Comparison of ENCODE assay signal across 8 cellular contexts in the genomic region with DNA sequence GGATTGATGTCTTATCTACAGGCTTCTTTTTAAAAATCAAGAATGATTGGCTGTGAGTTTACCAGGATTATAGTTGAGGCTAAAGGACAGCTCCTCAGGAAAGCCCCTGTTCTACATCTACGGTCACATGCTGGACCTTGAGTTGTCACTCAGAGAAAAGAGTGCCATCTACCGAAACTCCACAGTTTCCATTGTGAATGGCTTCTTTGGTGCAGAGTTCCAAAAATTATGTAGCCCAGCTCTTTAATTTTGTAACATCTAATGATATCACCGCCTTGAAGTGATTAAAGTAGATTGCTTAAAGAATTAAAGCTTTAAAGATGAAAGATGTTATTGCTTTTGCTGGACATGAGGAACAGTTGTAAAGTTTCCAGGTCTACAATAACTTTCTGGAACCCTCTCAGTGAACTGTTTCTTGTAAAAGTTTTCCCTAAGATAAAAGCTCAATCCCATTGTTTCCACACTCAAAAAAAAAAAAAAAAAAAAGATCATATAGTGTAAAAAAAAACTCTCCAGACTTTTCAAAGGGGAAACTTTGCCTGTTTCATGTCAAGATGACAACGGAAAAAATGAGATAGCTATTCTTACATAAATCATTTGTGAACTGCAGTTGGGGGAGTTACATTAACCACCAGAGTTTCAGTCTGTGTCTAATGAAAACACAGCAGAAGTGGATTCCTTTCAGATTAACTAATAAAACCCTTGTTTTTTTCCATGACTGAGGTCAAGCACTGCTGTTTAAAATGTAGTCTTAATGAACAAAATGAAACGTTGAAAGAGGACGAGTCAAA. TPM values are rescaled to one million over a fixed set of nuclear protein-coding genes. Genes with fewer than 3 reads are reported as not detected.
DNase-seq lines count a peak whose midpoint lies in the region; ATAC-seq and TF ChIP-seq lines count a peak whose summit lies in the region.

No MANE protein-coding gene starts in this region.

- 25 to 34% (median 27%) methylated on average over 6 of the region's 6 CpGs for WGBS in heart left ventricle, 4 donors

- H3K4me3 ChIP-seq in SJCRH30, result peak overlapping the region; percentile 21
- H3K4me3 ChIP-seq in heart left ventricle, result peak overlapping the region in 10 of 12 donors; percentile 7 to 70 (median 56)

- H3K9me3 ChIP-seq in SJCRH30 (replicated peaks), result no peaks in the 10 kb centered on the region
- no peaks in the 10 kb centered on the region for H3K9me3 ChIP-seq in heart left ventricle

- CTCF ChIA-PET in activated naive CD4-positive, alpha-beta T cell treated with anti-CD3 and anti-CD28 coated beads, Interleukin-2, amount 10 ng/mL, durations not matched to agents 7 days and 5 days (lab: Charles Lee), result interaction anchor here (0.9 kb wide), 1 partner anchor 452 kb away, joined by 4 read pairs; no protein-coding TSS in a partner anchor

- H3K27me3 ChIP-seq in SJCRH30 (no peaks in the 10 kb centered on the region), heart left ventricle (no peaks in the 10 kb centered on the region)

- H3K36me3 Mint-ChIP-seq in activated naive CD4-positive, alpha-beta T cell treated with anti-CD3 and anti-CD28 coated beads, Interleukin-2, amount 50 U/mL, for 24 hours, result no peaks in the 10 kb centered on the region
- no peaks in the 10 kb centered on the region for H3K36me3 Mint-ChIP-seq in activated naive CD4-positive, alpha-beta T cell treated with anti-CD3 and anti-CD28 coated beads, Interleukin-2, amount 10 ng/mL, durations not matched to agents 7 days and 5 days
- H3K36me3 Mint-ChIP-seq in stimulated activated effector memory CD8-positive, alpha-beta T cell treated with anti-CD3 and anti-CD28 coated beads, Interleukin-12 subunit alpha, Interleukin-12 subunit beta, amount 100 ng/mL, for 72 hours, result no peaks in the 10 kb centered on the region

- DNase-seq in activated naive CD4-positive, alpha-beta T cell treated with anti-CD3 and anti-CD28 coated beads, Interleukin-2, amount 10 ng/mL, durations not matched to agents 7 days and 5 days, result no peak
- DNase-seq in SJCRH30, result peak; percentile 18 to 68
- DNase-seq in heart left ventricle, result peak in 1 of 5 donors; percentile 17
- DNase-seq in stimulated activated effector memory CD8-positive, alpha-beta T cell treated with anti-CD3 and anti-CD28 coated beads, Interleukin-12 subunit alpha, Interleukin-12 subunit beta, amount 100 ng/mL, for 72 hours (ENCODE audit: low spot score in 2 of 2), result no peak
- DNase-seq in NCI-H146 treated with DMSO at 0.1 percent for 48 hours (lab: John Stamatoyannopoulos, UW; ENCODE audit: unreplicated experiment), result no peak
- no peak for DNase-seq in GOT3 (lab: John Stamatoyannopoulos, UW)

- H3K27me3 Mint-ChIP-seq in activated naive CD4-positive, alpha-beta T cell treated with anti-CD3 and anti-CD28 coated beads, Interleukin-2, amount 50 U/mL, for 24 hours, result no peaks in the 10 kb centered on the region
- peaks cover 3% of the 10 kb centered on the region for H3K27me3 Mint-ChIP-seq in activated naive CD4-positive, alpha-beta T cell treated with anti-CD3 and anti-CD28 coated beads, Interleukin-2, amount 10 ng/mL, durations not matched to agents 7 days and 5 days

- ATAC-seq in HG02885 (IDR thresholded peaks at IDR 0.05; ENCODE audit: poor library complexity, unreplicated experiment) (peak; percentile 89), heart left ventricle (peak; percentile 53 to 65 (median 60))
- ATAC-seq in stimulated activated effector memory CD8-positive, alpha-beta T cell treated with anti-CD3 and anti-CD28 coated beads, Interleukin-12 subunit alpha, Interleukin-12 subunit beta, amount 100 ng/mL, for 72 hours, result peak; percentile 70

- H3K27ac Mint-ChIP-seq in activated naive CD4-positive, alpha-beta T cell treated with anti-CD3 and anti-CD28 coated beads, Interleukin-2, amount 50 U/mL, for 24 hours, result peak overlapping the region; percentile 87
- H3K27ac Mint-ChIP-seq in activated naive CD4-positive, alpha-beta T cell treated with anti-CD3 and anti-CD28 coated beads, Interleukin-2, amount 10 ng/mL, durations not matched to agents 7 days and 5 days, result no peak overlapping the region
- peak overlapping the region; percentile 12 for H3K27ac Mint-ChIP-seq in stimulated activated effector memory CD8-positive, alpha-beta T cell treated with anti-CD3 and anti-CD28 coated beads, Interleukin-12 subunit alpha, Interleukin-12 subunit beta, amount 100 ng/mL, for 72 hours

- H3K4me1 Mint-ChIP-seq in activated naive CD4-positive, alpha-beta T cell treated with anti-CD3 and anti-CD28 coated beads, Interleukin-2, amount 50 U/mL, for 24 hours, result peaks cover 13% of the 10 kb centered on the region
- no peaks in the 10 kb centered on the region for H3K4me1 Mint-ChIP-seq in activated naive CD4-positive, alpha-beta T cell treated with anti-CD3 and anti-CD28 coated beads, Interleukin-2, amount 10 ng/mL, durations not matched to agents 7 days and 5 days
- H3K4me1 Mint-ChIP-seq in stimulated activated effector memory CD8-positive, alpha-beta T cell treated with anti-CD3 and anti-CD28 coated beads, Interleukin-12 subunit alpha, Interleukin-12 subunit beta, amount 100 ng/mL, for 72 hours, result no peaks in the 10 kb centered on the region

- TF ChIP-seq POLR2A in heart left ventricle (IDR thresholded peaks at IDR 0.05), result no peak

- TF ChIP-seq CTCF in heart left ventricle (IDR thresholded peaks at IDR 0.05), result peak in 9 of 12 donors; percentile 13 to 60 (median 46)

- H3K27ac ChIP-seq in SJCRH30 (peak overlapping the region; percentile 44), heart left ventricle (peak overlapping the region in 11 of 12 donors; percentile 28 to 83 (median 70))

- H3K4me1 ChIP-seq in SJCRH30 (peaks cover 21% of the 10 kb centered on the region), heart left ventricle (peaks cover 0 to 5% (median 0%) of the 10 kb centered on the region in 12 donors)

- intact Hi-C loops in heart left ventricle (cut with DNase I), result loop anchor here in 8 of 10 donors (5.0 to 10.0 kb wide), 6 partner anchors 84 to 456 kb away; no protein-coding TSS in a partner anchor

- H3K9me3 Mint-ChIP-seq in activated naive CD4-positive, alpha-beta T cell treated with anti-CD3 and anti-CD28 coated beads, Interleukin-2, amount 50 U/mL, for 24 hours, result no peaks in the 10 kb centered on the region
- H3K9me3 Mint-ChIP-seq in activated naive CD4-positive, alpha-beta T cell treated with anti-CD3 and anti-CD28 coated beads, Interleukin-2, amount 10 ng/mL, durations not matched to agents 7 days and 5 days, result no peaks in the 10 kb centered on the region
- H3K9me3 Mint-ChIP-seq in stimulated activated effector memory CD8-positive, alpha-beta T cell treated with anti-CD3 and anti-CD28 coated beads, Interleukin-12 subunit alpha, Interleukin-12 subunit beta, amount 100 ng/mL, for 72 hours, result no peaks in the 10 kb centered on the region

- H3K36me3 ChIP-seq in SJCRH30, result no peaks in the 10 kb centered on the region
- no peaks in the 10 kb centered on the region for H3K36me3 ChIP-seq in heart left ventricle

- H3K4me3 Mint-ChIP-seq in activated naive CD4-positive, alpha-beta T cell treated with anti-CD3 and anti-CD28 coated beads, Interleukin-2, amount 50 U/mL, for 24 hours, result peak overlapping the region; percentile 38
- no peak overlapping the region for H3K4me3 Mint-ChIP-seq in activated naive CD4-positive, alpha-beta T cell treated with anti-CD3 and anti-CD28 coated beads, Interleukin-2, amount 10 ng/mL, durations not matched to agents 7 days and 5 days
- peak overlapping the region; percentile 36 for H3K4me3 Mint-ChIP-seq in stimulated activated effector memory CD8-positive, alpha-beta T cell treated with anti-CD3 and anti-CD28 coated beads, Interleukin-12 subunit alpha, Interleukin-12 subunit beta, amount 100 ng/mL, for 72 hours

RNA-seq across cellular contexts. Expression of a gene that starts 4.3 kb away (rescaled TPM):
- total RNA-seq in SJCRH30 (2014; rRNA removed; shearing (Covaris generic)), result 19.2 and 19.3 TPM in 2 replicates
- total RNA-seq in heart left ventricle, result 1,000 to 10,000 TPM in 1 of 9 donors, 100 to 1,000 TPM in 3, 10 to 100 TPM in 5; 34.5 to 1,075 (median 97.4) TPM
- 100 to 1,000 TPM in 1 of 2 donors, 10 to 100 TPM in 1; 17.6 to 241 TPM for polyA plus RNA-seq in heart left ventricle

Comparison
In these comparisons a context has a peak if more than half of its experiments do, and no peak if none do; other contexts are left out.
1. DNase-seq: peak in SJCRH30 (2 of 2); none in activated naive CD4-positive, alpha-beta T cell treated with anti-CD3 and anti-CD28 coated beads, Interleukin-2, amount 10 ng/mL, durations not matched to agents 7 days and 5 days (single experiment), stimulated activated effector memory CD8-positive, alpha-beta T cell treated with anti-CD3 and anti-CD28 coated beads, Interleukin-12 subunit alpha, Interleukin-12 subunit beta, amount 100 ng/mL, for 72 hours (0 of 2), NCI-H146 treated with DMSO at 0.1 percent for 48 hours (single experiment) and GOT3 (single experiment).
2. Peak in every context shown above with its lines, with median percentiles within 50 percentile points of each other: ATAC-seq.